ENCODE assay signal across 8 cellular contexts in the genomic region with DNA sequence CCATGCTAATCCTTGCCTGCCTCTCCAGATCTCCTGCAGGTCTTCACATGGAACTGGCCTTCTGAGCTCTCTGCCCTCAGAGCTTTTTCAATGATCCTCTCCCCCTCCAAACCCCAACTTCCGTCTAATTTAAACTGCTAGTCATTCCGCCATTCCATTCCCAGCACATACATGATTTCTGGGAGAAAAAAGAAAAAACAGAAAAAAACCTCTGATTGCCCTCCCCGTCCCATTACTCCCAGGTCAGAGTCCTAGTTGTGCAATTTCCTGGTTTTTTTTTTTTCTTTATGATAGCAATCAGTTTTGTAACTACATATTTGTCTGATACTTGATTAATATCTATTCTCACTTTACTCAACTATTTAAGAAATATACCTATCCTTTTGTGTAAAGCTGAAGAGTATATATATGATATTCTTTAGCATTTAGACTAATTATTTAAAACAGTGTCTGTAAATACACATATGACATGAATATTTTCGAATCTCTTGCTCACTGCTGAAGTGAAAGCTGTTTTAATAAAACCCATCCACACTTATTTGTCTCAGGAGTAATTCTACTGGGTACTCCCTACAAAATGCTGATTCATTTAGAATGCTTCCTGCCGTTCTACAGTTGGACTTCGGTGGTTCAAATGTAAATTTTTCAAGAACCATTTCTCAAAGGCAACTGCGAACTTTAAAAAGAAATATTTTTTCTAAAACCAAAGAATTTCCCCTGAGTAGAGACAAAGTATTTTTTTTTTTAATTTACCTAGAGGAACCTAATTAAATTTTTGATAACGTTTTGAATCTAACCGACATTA. TPM values are rescaled to one million over a fixed set of nuclear protein-coding genes. Genes with fewer than 3 reads are reported as not detected.
DNase-seq lines count a peak whose midpoint lies in the region; ATAC-seq and TF ChIP-seq lines count a peak whose summit lies in the region.

No MANE protein-coding gene starts in this region.

- no peak for TF ChIP-seq CTCF in astrocyte of the spinal cord (IDR thresholded peaks at IDR 0.05; ENCODE audit: low read depth, low read length)
- no peak for TF ChIP-seq CTCF in tibial artery (IDR thresholded peaks at IDR 0.05)

- H3K4me3 ChIP-seq in astrocyte of the spinal cord (ENCODE audit: low read depth, low read length), result peak overlapping the region; percentile 88
- H3K4me3 ChIP-seq in tibial artery, result peak overlapping the region; percentile 68 to 75

- H3K36me3 ChIP-seq in tibial artery, result peaks cover 20 to 41% (median 33%) of the 10 kb centered on the region in 3 donors

- DNase-seq in ELF-1 (ENCODE audit: low read depth, low spot score), result peak; percentile 11
- DNase-seq in M059J (ENCODE audit: low read depth), result peak; percentile 49
- DNase-seq in astrocyte of the spinal cord (ENCODE audit: low read depth, low spot score), result peak; percentile 46
- peak; percentile 20 for DNase-seq in left kidney (ENCODE audit: low read depth, low spot score)
- DNase-seq in tibial artery, result no peak
- no peak for DNase-seq in T1000 (lab: John Stamatoyannopoulos, UW)

- no peaks in the 10 kb centered on the region for H3K9me3 ChIP-seq in tibial artery

- ATAC-seq in GM18520 (IDR thresholded peaks at IDR 0.05; ENCODE audit: unreplicated experiment), result no peak
- ATAC-seq in HG02973 (IDR thresholded peaks at IDR 0.05; ENCODE audit: unreplicated experiment), result no peak

- no peaks in the 10 kb centered on the region for H3K27me3 ChIP-seq in tibial artery

- intact Hi-C loops in tibial artery (cut with DNase I; ENCODE audit: low total_unique reads), result loop anchor here (10.0 kb wide), 2 partner anchors 251 to 1259 kb away; a partner anchor contains a TSS

- H3K27ac ChIP-seq in tibial artery, result peak overlapping the region; percentile 87 to 93

- H3K4me1 ChIP-seq in tibial artery, result peaks cover 0 to 17% (median 7%) of the 10 kb centered on the region in 4 donors

- in situ Hi-C loops in astrocyte of the spinal cord (cut with HindIII; ENCODE audit: low sequenced_read_pairs), result no loop called here

RNA-seq across cellular contexts. Expression of a gene that starts 1.5 kb away (rescaled TPM):
- 271 and 295 TPM in 2 replicates for total RNA-seq in M059J (2014; rRNA removed; shearing (Covaris generic))

RNA-seq across cellular contexts. Expression of a gene that starts 7.2 kb away (rescaled TPM):
- total RNA-seq in M059J (2014; rRNA removed; shearing (Covaris generic)), result 4.2 and 8.4 TPM in 2 replicates

Comparison
In these comparisons a context has a peak if more than half of its experiments do, and no peak if none do; other contexts are left out.
1. DNase-seq: peak in ELF-1 (single experiment), M059J (single experiment), astrocyte of the spinal cord (single experiment) and left kidney (single experiment); none in tibial artery (0 of 2) and T1000 (single experiment).